8 cellular contexts compared by ENCODE assay signal in genomic region chr5:132000677-132001453, GRCh38. TPM values are rescaled to one million over a fixed set of nuclear protein-coding genes. Genes with fewer than 3 reads are reported as not detected.
DNase-seq lines count a peak whose midpoint lies in the region; ATAC-seq and TF ChIP-seq lines count a peak whose summit lies in the region.

No MANE protein-coding gene starts in this region.

- H3K4me3 ChIP-seq in CD4-positive, alpha-beta memory T cell (ENCODE audit: low read length in 2 of 2) = no peak overlapping the region

- peak overlapping the region; percentile 4 to 80 (median 62) for H3K27ac Mint-ChIP-seq in CD4-positive, alpha-beta memory T cell
- H3K27ac Mint-ChIP-seq in activated naive CD4-positive, alpha-beta T cell treated with anti-CD3 and anti-CD28 coated beads for 36 hours = no peak overlapping the region
- peak overlapping the region in 8 of 10 donors; percentile 1 to 73 (median 23) for H3K27ac Mint-ChIP-seq in naive thymus-derived CD8-positive, alpha-beta T cell

- peaks cover 76% of the 10 kb centered on the region for H3K4me1 ChIP-seq in CD4-positive, alpha-beta memory T cell (ENCODE audit: insufficient read depth, low read length)

- no peaks in the 10 kb centered on the region for H3K36me3 Mint-ChIP-seq in CD4-positive, alpha-beta memory T cell
- no peaks in the 10 kb centered on the region for H3K36me3 Mint-ChIP-seq in activated naive CD4-positive, alpha-beta T cell treated with anti-CD3 and anti-CD28 coated beads for 36 hours (ENCODE audit: low read depth)
- no peaks in the 10 kb centered on the region for H3K36me3 Mint-ChIP-seq in naive thymus-derived CD8-positive, alpha-beta T cell

- no peaks in the 10 kb centered on the region for H3K36me3 ChIP-seq in CD4-positive, alpha-beta memory T cell (ENCODE audit: insufficient read depth, low read length)

- H3K27me3 ChIP-seq in CD4-positive, alpha-beta memory T cell (ENCODE audit: insufficient read depth, low read length) = no peaks in the 10 kb centered on the region

- H3K4me1 Mint-ChIP-seq in CD4-positive, alpha-beta memory T cell = peaks cover 48 to 76% (median 67%) of the 10 kb centered on the region in 4 donors
- peaks cover 47% of the 10 kb centered on the region for H3K4me1 Mint-ChIP-seq in activated naive CD4-positive, alpha-beta T cell treated with anti-CD3 and anti-CD28 coated beads for 36 hours (ENCODE audit: low read depth)
- peaks cover 35 to 62% (median 52%) of the 10 kb centered on the region in 4 donors for H3K4me1 Mint-ChIP-seq in naive thymus-derived CD8-positive, alpha-beta T cell

- peak; percentile 61 to 79 (median 67) for DNase-seq in CD4-positive, alpha-beta memory T cell
- peak; percentile 79 for DNase-seq in MV-4-11 (lab: John Stamatoyannopoulos, UW)
- DNase-seq in activated naive CD4-positive, alpha-beta T cell treated with anti-CD3 and anti-CD28 coated beads for 36 hours = peak; percentile 62
- DNase-seq in naive thymus-derived CD8-positive, alpha-beta T cell = peak in 9 of 10 donors; percentile 12 to 64 (median 48)
- no peak for DNase-seq in middle frontal gyrus (ENCODE audit: extremely low spot score, low spot score)
- DNase-seq in NCI-H510A (lab: John Stamatoyannopoulos, UW) = no peak
- no peak for DNase-seq in pons (ENCODE audit: low spot score)
- no peak for DNase-seq in GM13977 (ENCODE audit: low spot score)

- in situ Hi-C loops in GM13977 (cut with MboI; ENCODE audit: low pct_unique_long_range_greater_than_20kb, low sequenced_read_pairs, unreplicated experiment) = loop anchor here (10.0 kb wide), 2 partner anchors 196 to 416 kb away; no protein-coding TSS in a partner anchor

- TF ChIP-seq CTCF in GM13977 (IDR thresholded peaks at IDR 0.05; ENCODE audit: extremely low read depth, insufficient read depth, missing control alignments) = no peak

- POLR2A ChIA-PET in CD4-positive, alpha-beta memory T cell (lab: Charles Lee; ENCODE audit: partially characterized antibody) = interaction anchor here (0.8 to 3.1 kb wide), 12 partner anchors 10 to 486 kb away, joined by 3 to 16 read pairs (median 6); partner anchors contain the start of genes ACSL6, FNIP1 and RAPGEF6
- POLR2A ChIA-PET in naive thymus-derived CD8-positive, alpha-beta T cell (lab: Charles Lee) = interaction anchor here (0.6 to 1.8 kb wide), 8 partner anchors 9 to 1930 kb away, joined by 3 to 5 read pairs (median 4); partner anchors contain the start of genes ACSL6 and FNIP1

- intact Hi-C loops in CD4-positive, alpha-beta memory T cell (cut with micrococcal nuclease) = loop anchor here (10.0 kb wide), 1 partner anchor 326 kb away; no protein-coding TSS in a partner anchor
- intact Hi-C loops in activated naive CD4-positive, alpha-beta T cell treated with anti-CD3 and anti-CD28 coated beads for 36 hours (cut with micrococcal nuclease) = no loop called here

- CTCF ChIA-PET in CD4-positive, alpha-beta memory T cell (lab: Charles Lee; ENCODE audit: partially characterized antibody) = interaction anchor here (0.8 to 2.2 kb wide), 6 partner anchors 9 to 411 kb away, joined by 3 to 26 read pairs (median 8); no protein-coding TSS in a partner anchor
- CTCF ChIA-PET in activated naive CD4-positive, alpha-beta T cell treated with anti-CD3 and anti-CD28 coated beads for 36 hours (lab: Charles Lee) = interaction anchor here (0.6 to 3.1 kb wide), 7 partner anchors 9 to 578 kb away, joined by 3 to 16 read pairs (median 5); no protein-coding TSS in a partner anchor

- H3K9me3 ChIP-seq in CD4-positive, alpha-beta memory T cell (ENCODE audit: control insufficient read depth in 1 of 2, low read length in 2 of 2) = no peaks in the 10 kb centered on the region

- H3K4me3 Mint-ChIP-seq in CD4-positive, alpha-beta memory T cell = peak overlapping the region; percentile 24 to 83 (median 71)
- H3K4me3 Mint-ChIP-seq in activated naive CD4-positive, alpha-beta T cell treated with anti-CD3 and anti-CD28 coated beads for 36 hours = no peak overlapping the region
- H3K4me3 Mint-ChIP-seq in naive thymus-derived CD8-positive, alpha-beta T cell = peak overlapping the region; percentile 34 to 77 (median 64)

- no peaks in the 10 kb centered on the region for H3K27me3 Mint-ChIP-seq in CD4-positive, alpha-beta memory T cell
- H3K27me3 Mint-ChIP-seq in activated naive CD4-positive, alpha-beta T cell treated with anti-CD3 and anti-CD28 coated beads for 36 hours (ENCODE audit: low read depth) = no peaks in the 10 kb centered on the region
- H3K27me3 Mint-ChIP-seq in naive thymus-derived CD8-positive, alpha-beta T cell = no peaks in the 10 kb centered on the region

- H3K27ac ChIP-seq in CD4-positive, alpha-beta memory T cell (ENCODE audit: low read depth, low read length) = no peak overlapping the region

- ATAC-seq in naive thymus-derived CD8-positive, alpha-beta T cell = peak; percentile 89 to 93

- H3K9me3 Mint-ChIP-seq in CD4-positive, alpha-beta memory T cell = no peaks in the 10 kb centered on the region
- H3K9me3 Mint-ChIP-seq in activated naive CD4-positive, alpha-beta T cell treated with anti-CD3 and anti-CD28 coated beads for 36 hours = no peaks in the 10 kb centered on the region
- no peaks in the 10 kb centered on the region for H3K9me3 Mint-ChIP-seq in naive thymus-derived CD8-positive, alpha-beta T cell

RNA-seq across cellular contexts. Expression of gene ACSL6, which starts 10.6 kb away (rescaled TPM):
- 10 to 100 TPM; 50.4 to 51.7 TPM for total RNA-seq in CD4-positive, alpha-beta memory T cell
- 10 to 100 TPM; 11.1 to 18.4 TPM for polyA plus RNA-seq in CD4-positive, alpha-beta memory T cell
- total RNA-seq in activated naive CD4-positive, alpha-beta T cell treated with anti-CD3 and anti-CD28 coated beads for 36 hours = 1 to 10 TPM; 1.2 to 2.4 TPM
- total RNA-seq in naive thymus-derived CD8-positive, alpha-beta T cell = 10 to 100 TPM; 40.0 to 41.8 TPM
- polyA plus RNA-seq in naive thymus-derived CD8-positive, alpha-beta T cell = 10 to 100 TPM; 11.4 to 16.5 (median 14.0) TPM

RNA-seq across cellular contexts. Expression of gene MEIKIN, which starts 55.4 kb away (rescaled TPM):
- 1 to 10 TPM; 3.6 to 6.2 TPM for total RNA-seq in CD4-positive, alpha-beta memory T cell
- polyA plus RNA-seq in CD4-positive, alpha-beta memory T cell = not detected
- 1 to 10 TPM; 1.4 to 1.9 TPM for total RNA-seq in activated naive CD4-positive, alpha-beta T cell treated with anti-CD3 and anti-CD28 coated beads for 36 hours
- total RNA-seq in naive thymus-derived CD8-positive, alpha-beta T cell = 1 to 10 TPM; 2.7 to 2.8 TPM
- not detected for polyA plus RNA-seq in naive thymus-derived CD8-positive, alpha-beta T cell

RNA-seq across cellular contexts. Expression of gene IL3, which starts 59.6 kb away (rescaled TPM):
- total RNA-seq in CD4-positive, alpha-beta memory T cell = not detected
- not detected for polyA plus RNA-seq in CD4-positive, alpha-beta memory T cell
- total RNA-seq in activated naive CD4-positive, alpha-beta T cell treated with anti-CD3 and anti-CD28 coated beads for 36 hours = not detected
- total RNA-seq in naive thymus-derived CD8-positive, alpha-beta T cell = not detected
- not detected for polyA plus RNA-seq in naive thymus-derived CD8-positive, alpha-beta T cell

Comparison
In these comparisons a context has a peak if more than half of its experiments do, and no peak if none do; other contexts are left out.
1. DNase-seq: peak in CD4-positive, alpha-beta memory T cell (5 of 5), MV-4-11 (single experiment), activated naive CD4-positive, alpha-beta T cell treated with anti-CD3 and anti-CD28 coated beads for 36 hours (single experiment) and naive thymus-derived CD8-positive, alpha-beta T cell (9 of 10); none in middle frontal gyrus (single experiment), NCI-H510A (single experiment), pons (single experiment) and GM13977 (single experiment).
2. RNA of gene ACSL6, which starts 10.6 kb away (total RNA-seq): 50.4 to 51.7 TPM in CD4-positive, alpha-beta memory T cell and 40.0 to 41.8 TPM in naive thymus-derived CD8-positive, alpha-beta T cell; 1.2 to 2.4 TPM in activated naive CD4-positive, alpha-beta T cell treated with anti-CD3 and anti-CD28 coated beads for 36 hours; every median in the first group is over 10 times any median in the second.